Comparison of ENCODE assay signal across 1 cellular context in genomic region chr19:36528194-36528920, GRCh38.
TF ChIP-seq lines count a peak whose summit lies in the region.

Gene ZNF260 (minus strand): TSS chr19:36528271. CDS start chr19:36515238, 13,033 bp downstream.

TF ChIP-seq in K562, 482 proteins besides CTCF, POLR2A, EP300 and RAD21 (continued from another document and continues in another):
- no peak for TF ChIP-seq ZNF41 (CRISPR knock-in tag; conservative IDR thresholded peaks at IDR 0.05)
- peak; percentile 80 for TF ChIP-seq NR2C1 (IDR thresholded peaks at IDR 0.05)
- TF ChIP-seq NR2C1 (tag; IDR thresholded peaks at IDR 0.05) = peak; percentile 82
- no peak for TF ChIP-seq ZNF12 (CRISPR knock-in tag; IDR thresholded peaks at IDR 0.05)
- no peak for TF ChIP-seq SRSF7 (optimal IDR thresholded peaks at IDR 0.05; ENCODE audit: low read depth, low read length)
- TF ChIP-seq PHTF2 (CRISPR knock-in tag; IDR thresholded peaks at IDR 0.05) = no peak
- 0 out of 2 replicates have a peak, but pooled peaks have one; percentile 20 for TF ChIP-seq ZNF830 (CRISPR knock-in tag; IDR thresholded peaks at IDR 0.05)
- no peak for TF ChIP-seq NFE2L1 (tag; IDR thresholded peaks at IDR 0.05; ENCODE audit: borderline replicate concordance, low read depth)
- TF ChIP-seq STAG1 (CRISPR knock-in tag; IDR thresholded peaks at IDR 0.05; ENCODE audit: borderline replicate concordance) = no peak
- TF ChIP-seq ZNF444 (CRISPR knock-in tag; IDR thresholded peaks at IDR 0.05) = no peak
- peak; percentile 61; the same call in 1 of the 2 replicates for TF ChIP-seq ZBTB2 (IDR thresholded peaks at IDR 0.05)
- TF ChIP-seq HMG20A (CRISPR knock-in tag; conservative IDR thresholded peaks at IDR 0.05) = no peak
- TF ChIP-seq U2AF1 (optimal IDR thresholded peaks at IDR 0.05; ENCODE audit: low read depth, low read length) = no peak
- TF ChIP-seq E2F6 (IDR thresholded peaks at IDR 0.05; ENCODE audit: borderline replicate concordance in 1 of 2, extremely low read depth in 1 of 2, insufficient read depth in 1 of 2, insufficient read length in 1 of 2, low read depth in 1 of 2, low read length in 1 of 2, poor library complexity in 1 of 2, severe bottlenecking in 1 of 2) = peak; percentile 65 to 88
- TF ChIP-seq KDM5B (IDR thresholded peaks at IDR 0.05; ENCODE audit: insufficient replicate concordance, low read depth, low read length) = peak; percentile 79
- TF ChIP-seq NFE2 (IDR thresholded peaks at IDR 0.05; ENCODE audit: low read depth) = no peak
- no peak for TF ChIP-seq HMG20B (CRISPR knock-in tag; IDR thresholded peaks at IDR 0.05)
- no peak for TF ChIP-seq SRSF9 (IDR thresholded peaks at IDR 0.05; ENCODE audit: borderline replicate concordance, low read depth, low read length)
- no peak for TF ChIP-seq FOXK1 (CRISPR knock-in tag; IDR thresholded peaks at IDR 0.05; ENCODE audit: borderline replicate concordance)
- no peak; the same call in 1 of the 2 replicates for TF ChIP-seq MAFK (IDR thresholded peaks at IDR 0.05; ENCODE audit: low read length)
- 0 out of 4 replicates have a peak, but pooled peaks of 1 of the 2 experiments have one; percentile 35 for TF ChIP-seq TBL1XR1 (IDR thresholded peaks at IDR 0.05; ENCODE audit: low read length in 2 of 2)
- no peak for TF ChIP-seq NR0B1 (IDR thresholded peaks at IDR 0.05; ENCODE audit: partially characterized antibody)
- peak; percentile 43; the same call in 1 of the 2 replicates for TF ChIP-seq ATF3 (IDR thresholded peaks at IDR 0.05)
- TF ChIP-seq ATF3 (CRISPR knock-in tag; conservative IDR thresholded peaks at IDR 0.05) = no peak
- no peak for TF ChIP-seq ZNF239 (CRISPR knock-in tag; IDR thresholded peaks at IDR 0.05)
- peak; percentile 90 for TF ChIP-seq ZNF143 (CRISPR knock-in tag; IDR thresholded peaks at IDR 0.05)
- TF ChIP-seq IRF1 (CRISPR knock-in tag; IDR thresholded peaks at IDR 0.05; ENCODE audit: borderline replicate concordance) = no peak
- TF ChIP-seq ELF4 (CRISPR knock-in tag; IDR thresholded peaks at IDR 0.05) = no peak
- TF ChIP-seq ZNF512 (tag; IDR thresholded peaks at IDR 0.05) = no peak
- no peak; the same call in 1 of the 2 replicates for TF ChIP-seq PML (IDR thresholded peaks at IDR 0.05; ENCODE audit: low read length)
- TF ChIP-seq LCOR (CRISPR knock-in tag; IDR thresholded peaks at IDR 0.05) = no peak
- no peak for TF ChIP-seq REST (CRISPR knock-in tag; IDR thresholded peaks at IDR 0.05; ENCODE audit: low read depth)
- TF ChIP-seq ZBTB11 (CRISPR knock-in tag; IDR thresholded peaks at IDR 0.05) = peak in 1 of 3 experiments; percentile 82; a peak in 2 of 6 replicates
- TF ChIP-seq ZBTB7A (IDR thresholded peaks at IDR 0.05; ENCODE audit: borderline replicate concordance, control insufficient read depth, low read depth, low read length) = peak; percentile 36; the same call in 1 of the 2 replicates
- TF ChIP-seq ZBTB1 (CRISPR knock-in tag; IDR thresholded peaks at IDR 0.05; ENCODE audit: borderline replicate concordance, low read depth) = no peak
- no peak for TF ChIP-seq RAD51 (IDR thresholded peaks at IDR 0.05; ENCODE audit: borderline replicate concordance, low read depth)
- TF ChIP-seq MED1 (CRISPR knock-in tag; IDR thresholded peaks at IDR 0.05; ENCODE audit: borderline replicate concordance) = no peak
- no peak for TF ChIP-seq CTCFL (IDR thresholded peaks at IDR 0.05; ENCODE audit: borderline replicate concordance, insufficient read depth, low read depth, low read length, poor library complexity, severe bottlenecking)
- TF ChIP-seq FIP1L1 (IDR thresholded peaks at IDR 0.05; ENCODE audit: low read depth, low read length, poor library complexity, severe bottlenecking) = no peak
- no peak for TF ChIP-seq ZBTB34 (CRISPR knock-in tag; IDR thresholded peaks at IDR 0.05)
- TF ChIP-seq SMAD1 (IDR thresholded peaks at IDR 0.05; ENCODE audit: low read depth, low read length, partially characterized antibody) = no peak
- no peak for TF ChIP-seq ZNF586 (CRISPR knock-in tag; conservative IDR thresholded peaks at IDR 0.05)
- no peak for TF ChIP-seq ARID3B (CRISPR knock-in tag; IDR thresholded peaks at IDR 0.05; ENCODE audit: borderline replicate concordance)
- no peak for TF ChIP-seq RHOXF2B (CRISPR knock-in tag; conservative IDR thresholded peaks at IDR 0.05)
